12 cellular contexts compared by ENCODE assay signal in genomic region chr5:108788142-108788541, GRCh38. TPM values are rescaled to one million over a fixed set of nuclear protein-coding genes. Genes with fewer than 3 reads are reported as not detected.
DNase-seq lines count a peak whose midpoint lies in the region; ATAC-seq and TF ChIP-seq lines count a peak whose summit lies in the region.
"Had no signal": no experiment of that assay in that cellular context is flagged by ENCODE, and none has a peak within 500 bp of the region (broad histone marks: within the 10 kb centered on the region; RNA-seq: fewer than 3 reads in every experiment).

No MANE protein-coding gene starts in this region.

- no peak overlapping the region for H3K27ac ChIP-seq in AG04450 (ENCODE audit: low read depth, low read length)
- peak overlapping the region; percentile 26 for H3K27ac ChIP-seq in angular gyrus (ENCODE audit: low read depth, low read length)
- no peak overlapping the region for H3K27ac ChIP-seq in right cardiac atrium (ENCODE audit: low read length)
- H3K27ac ChIP-seq in Peyer's patch: no peak overlapping the region

- 63% methylated on average over 7 of the region's 7 CpGs for WGBS in right cardiac atrium

- H3K36me3 ChIP-seq in Peyer's patch: peaks cover 0 to 9% (median 0%) of the 10 kb centered on the region in 3 donors

- peak; percentile 95 to 98 for ATAC-seq in right cardiac atrium

- H3K9me3 ChIP-seq in AG04450 (ENCODE audit: control insufficient read depth, insufficient read depth, low read length) (peaks cover 26% of the 10 kb centered on the region), right cardiac atrium (ENCODE audit: control insufficient read depth, low read length) (no peaks in the 10 kb centered on the region), Peyer's patch (no peaks in the 10 kb centered on the region)

- intact Hi-C loops in right cardiac atrium (cut with DNase I): no loop called here

- H3K27me3 ChIP-seq in AG04450 (ENCODE audit: control insufficient read depth, insufficient read depth, low read length): no peaks in the 10 kb centered on the region
- H3K27me3 ChIP-seq in right cardiac atrium (ENCODE audit: control insufficient read depth, insufficient read depth): no peaks in the 10 kb centered on the region
- H3K27me3 ChIP-seq in Peyer's patch: no peaks in the 10 kb centered on the region

- no peaks in the 10 kb centered on the region for H3K4me1 ChIP-seq in right cardiac atrium (ENCODE audit: control insufficient read depth, insufficient read depth, low read length)
- no peaks in the 10 kb centered on the region for H3K4me1 ChIP-seq in Peyer's patch

- DNase-seq in AG04450 (ENCODE audit: low read depth, low spot score) (peak; percentile 1), right cardiac atrium (peak; percentile 58 to 85 (median 80)), pons (ENCODE audit: low spot score) (peak; percentile 66), Peyer's patch (no peak), NCI-H2107 (lab: John Stamatoyannopoulos, UW) (no peak), SK-N-DZ (ENCODE audit: low spot score) (no peak), HuH-7 (ENCODE audit: low spot score) (no peak)
- DNase-seq: activated T-cell treated with anti-CD3 and anti-CD28 coated beads, Interleukin-2, amount 50 U/mL, for 4 hours; DMS53; NCI-H2081; small intestine had no signal

- no peak for TF ChIP-seq POLR2A in Peyer's patch (IDR thresholded peaks at IDR 0.05)

- CTCF ChIA-PET in AG04450 (lab: Charles Lee): no interaction called here

- POLR2A ChIA-PET in AG04450 (lab: Yijun Ruan, JAX): no interaction called here

- H3K4me3 ChIP-seq in AG04450 (ENCODE audit: low read depth, low read length) (no peak overlapping the region), right cardiac atrium (ENCODE audit: low read length) (no peak overlapping the region), Peyer's patch (no peak overlapping the region)

- no peak for TF ChIP-seq CTCF in AG04450 (IDR thresholded peaks at IDR 0.05; ENCODE audit: low read depth, low read length)
- TF ChIP-seq CTCF in Peyer's patch (IDR thresholded peaks at IDR 0.05): no peak

RNA-seq across cellular contexts. Expression of gene FER, which starts 40.4 kb away (rescaled TPM):
- polyA plus RNA-seq in AG04450 (2011; rRNA removed): 10.8 and 19.0 TPM in 2 replicates
- 31.5 and 59.3 TPM in 2 replicates for polyA minus RNA-seq in AG04450 (2011; rRNA and poly(A)+ RNA removed)
- 10 to 100 TPM; 17.6 to 29.4 (median 19.4) TPM for total RNA-seq in right cardiac atrium
- 1.7 TPM for polyA plus RNA-seq in right cardiac atrium
- total RNA-seq in Peyer's patch: 100 to 1,000 TPM in 1 of 4 donors, 10 to 100 TPM in 2, 1 to 10 TPM in 1; 8.4 to 104 (median 12.5) TPM
- 5.1 and 11.1 TPM in 2 replicates for polyA plus RNA-seq in SK-N-DZ (2014; cell fraction: cytosol; rRNA removed)
- polyA plus RNA-seq in SK-N-DZ (2014; cell fraction: nucleus; rRNA removed): 10.4 and 14.3 TPM in 2 replicates

Comparison
In these comparisons a context has a peak if more than half of its experiments do, and no peak if none do; other contexts are left out.
1. DNase-seq: peak in AG04450 (single experiment), right cardiac atrium (3 of 3) and pons (single experiment); none in Peyer's patch (0 of 3), NCI-H2107 (single experiment), SK-N-DZ (single experiment) and HuH-7 (single experiment).